14 cellular contexts compared by ENCODE assay signal in genomic region chr12:52235822-52236291, GRCh38. TPM values are rescaled to one million over a fixed set of nuclear protein-coding genes. Genes with fewer than 3 reads are reported as not detected.
A peak's percentile ranks its signal among the peaks of the same experiment; 100 is the strongest.
DNase-seq lines count a peak whose midpoint lies in the region; ATAC-seq, FAIRE-seq and TF ChIP-seq lines count a peak whose summit lies in the region.
"Had no signal": no experiment of that assay in that cellular context is flagged by ENCODE, and none has a peak within 500 bp of the region (broad histone marks: within the 10 kb centered on the region; RNA-seq: fewer than 3 reads in every experiment).

No MANE protein-coding gene starts in this region.

- 3% methylated on average over 2 of the region's 2 CpGs for WGBS in A549 (ENCODE audit: missing lambda C conversion rate)

- CTCF ChIA-PET in A549 (lab: Yijun Ruan, JAX): interaction anchor here (1.2 to 13.1 kb wide), 12 partner anchors 11 to 630 kb away, joined by 3 to 182 read pairs (median 7); partner anchors contain the start of gene KRT80
- CTCF ChIA-PET in Panc1 (lab: Charles Lee): interaction anchor here (0.7 to 0.8 kb wide), 2 partner anchors 23 to 93 kb away, joined by 3 read pairs; no protein-coding TSS in a partner anchor

- no peak for TF ChIP-seq RAD21 in A549 (conservative IDR thresholded peaks at IDR 0.05 in 1 of 2, IDR thresholded peaks at IDR 0.05 in 1 of 2)

- intact Hi-C loops in Panc1 (cut with micrococcal nuclease; ENCODE audit: unreplicated experiment): no loop called here
- intact Hi-C loops in lower lobe of right lung (cut with DNase I): no loop called here
- intact Hi-C loops in head of caudate nucleus (cut with DNase I): no loop called here

- no peaks in the 10 kb centered on the region for H3K36me3 ChIP-seq in Panc1 (ENCODE audit: control insufficient read depth, insufficient read depth, low read length)
- no peaks in the 10 kb centered on the region for H3K36me3 ChIP-seq in lower lobe of right lung
- H3K36me3 ChIP-seq: BE2C, heart left ventricle had no signal

- no TSS peak for BruUV-seq in Panc1 (replicated peaks; lab: Mats Ljungman, UMichigan)

- POLR2A ChIA-PET in A549 (lab: Yijun Ruan, JAX) (interaction anchor here (0.8 to 7.4 kb wide), 4 partner anchors 9 to 44 kb away, joined by 3 to 54 read pairs (median 23); no protein-coding TSS in a partner anchor), Panc1 (lab: Charles Lee) (no interaction called here)

- H3K4me3 ChIP-seq in A549 (peak overlapping the region; percentile 93), Panc1 (ENCODE audit: low read depth in 2 of 2, low read length in 2 of 2) (no peak overlapping the region), lower lobe of right lung (no peak overlapping the region)
- H3K4me3 ChIP-seq: heart left ventricle had no signal

- H3K4me1 ChIP-seq in A549 (peaks cover 73% of the 10 kb centered on the region), Panc1 (ENCODE audit: control insufficient read depth, insufficient read depth, low read length) (peaks cover 38% of the 10 kb centered on the region), lower lobe of right lung (peaks cover 31% of the 10 kb centered on the region)
- H3K4me1 ChIP-seq: BE2C had no signal

- no peaks in the 10 kb centered on the region for H3K27me3 ChIP-seq in Panc1 (ENCODE audit: control insufficient read depth, insufficient read depth, low read length)
- peaks cover 20% of the 10 kb centered on the region for H3K27me3 ChIP-seq in lower lobe of right lung (ENCODE audit: low read depth)
- H3K27me3 ChIP-seq: BE2C had no signal

- no peak for TF ChIP-seq EP300 in A549 (IDR thresholded peaks at IDR 0.05)

- no peaks in the 10 kb centered on the region for H3K9me3 ChIP-seq in A549
- H3K9me3 ChIP-seq in Panc1 (ENCODE audit: control insufficient read depth, insufficient read depth, low read depth, low read length): no peaks in the 10 kb centered on the region
- no peaks in the 10 kb centered on the region for H3K9me3 ChIP-seq in lower lobe of right lung
- H3K9me3 ChIP-seq: BE2C, heart left ventricle had no signal

- in situ Hi-C loops in Panc1 (cut with HindIII; ENCODE audit: low pct_unique_long_range_greater_than_20kb, low sequenced_read_pairs): no loop called here
- in situ Hi-C loops in ACHN (cut with HindIII; ENCODE audit: low pct_ligation_motif_present, low pct_unique_long_range_greater_than_20kb, low sequenced_read_pairs): no loop called here

- H3K27ac ChIP-seq in A549 (peak overlapping the region; percentile 97), Panc1 (ENCODE audit: low read length) (peak overlapping the region; percentile 77), lower lobe of right lung (peak overlapping the region; percentile 85)
- H3K27ac ChIP-seq: heart left ventricle had no signal

- no peak for FAIRE-seq in A549 (lab: Jason Lieb, UNC)
- FAIRE-seq: RCC 7860 had no signal

- no peak for ATAC-seq in A549
- peak; percentile 80 for ATAC-seq in Panc1
- ATAC-seq in lower lobe of right lung: peak; percentile 0 to 12
- ATAC-seq in GM19328 (IDR thresholded peaks at IDR 0.05; ENCODE audit: unreplicated experiment): no peak
- no peak for ATAC-seq in HG03378 (IDR thresholded peaks at IDR 0.05; ENCODE audit: unreplicated experiment)
- ATAC-seq: heart left ventricle had no signal

- DNase-seq in A549 (ENCODE audit: low read depth in 1 of 2, low spot score in 1 of 2) (peak in 1 of 2 experiments; percentile 24), HT-29 (ENCODE audit: low spot score) (peak; percentile 85), Panc1 (ENCODE audit: low read depth, low spot score) (no peak), lower lobe of right lung (peak; percentile 57), head of caudate nucleus (no peak), ACHN (no peak)
- DNase-seq: activated CD8-positive, alpha-beta memory T cell treated with anti-CD3 and anti-CD28 coated beads, Interleukin-2, amount 50 U/mL, for 48 hours; BE2C; mesenchymal stem cell; substantia nigra had no signal

- TF ChIP-seq CTCF in A549 (IDR thresholded peaks at IDR 0.05) (no peak), Panc1 (IDR thresholded peaks at IDR 0.05) (no peak), lower lobe of right lung (IDR thresholded peaks at IDR 0.05) (no peak)

- no peak for TF ChIP-seq POLR2A in A549 (IDR thresholded peaks at IDR 0.05; ENCODE audit: low read length)

- H3K4me2 ChIP-seq in A549: peak overlapping the region; percentile 99

TF ChIP-seq in A549, 52 proteins besides CTCF, POLR2A, EP300 and RAD21 (continues in another document):
- no peak for TF ChIP-seq BCL3 (IDR thresholded peaks at IDR 0.05)
- TF ChIP-seq PBX3 (IDR thresholded peaks at IDR 0.05): peak; percentile 11; the same call in 1 of the 2 replicates
- TF ChIP-seq TP53 (CRISPR knock-in tag; IDR thresholded peaks at IDR 0.05): peak; percentile 90
- TF ChIP-seq CBX8 (IDR thresholded peaks at IDR 0.05): no peak
- no peak for TF ChIP-seq KDM5A (IDR thresholded peaks at IDR 0.05)
- TF ChIP-seq SREBF2 (IDR thresholded peaks at IDR 0.05): no peak
- 0 out of 2 replicates have a peak, but pooled peaks have one; percentile 55 for TF ChIP-seq FOSB (CRISPR knock-in tag; IDR thresholded peaks at IDR 0.05)
- TF ChIP-seq POLR2AphosphoS2 (conservative IDR thresholded peaks at IDR 0.05; ENCODE audit: low read length): peak; percentile 7; the same call in 1 of the 2 replicates
- TF ChIP-seq ESRRA (IDR thresholded peaks at IDR 0.05; ENCODE audit: borderline replicate concordance, low read length): no peak
- no peak for TF ChIP-seq NFE2L2 (conservative IDR thresholded peaks at IDR 0.05; ENCODE audit: low read length)
- no peak for TF ChIP-seq EHMT2 (IDR thresholded peaks at IDR 0.05; ENCODE audit: low read depth)
- no peak for TF ChIP-seq NPAS2 (CRISPR knock-in tag; IDR thresholded peaks at IDR 0.05; ENCODE audit: borderline replicate concordance)
- TF ChIP-seq GATA3 (IDR thresholded peaks at IDR 0.05; ENCODE audit: borderline replicate concordance): no peak; the same call in 1 of the 2 replicates
- TF ChIP-seq HOXB13 (CRISPR knock-in tag; IDR thresholded peaks at IDR 0.05; ENCODE audit: low read depth): no peak

RNA-seq across cellular contexts. Expression of gene KRT7, which starts 2.8 kb away (rescaled TPM):
- polyA plus RNA-seq in A549 (2011; rRNA removed): 2,033 and 2,623 TPM in 2 replicates
- 5,680 and 6,103 TPM in 2 replicates for polyA plus RNA-seq in A549 (2012; cell fraction: cytosol; rRNA removed)
- polyA plus RNA-seq in A549 (2012; cell fraction: nucleus; rRNA removed): 6,979 and 9,418 TPM in 2 replicates
- 3,055 to 3,652 TPM (median 3,189 TPM) in 3 replicates for polyA plus RNA-seq in A549 (2017; fragmentation: RNase III; extraction: RNeasy Plus Mini Kit Qiagen cat#74134 plus additional on column Dnase treatment)
- 2,472 and 2,922 TPM in 2 replicates for polyA minus RNA-seq in A549 (2011; rRNA and poly(A)+ RNA removed)
- 3.8 and 11.9 TPM in 2 replicates for total RNA-seq in HT-29 (2014; rRNA removed; shearing (Covaris generic))
- 16.8 TPM for total RNA-seq in Panc1 (2021; ENCODE audit: unreplicated experiment)
- polyA plus RNA-seq in Panc1 (2012; ENCODE audit: insufficient read length): 19.1 TPM
- total RNA-seq in lower lobe of right lung: 257 TPM

RNA-seq across cellular contexts. Expression of gene KRT86, which starts 38.6 kb away (rescaled TPM):
- polyA plus RNA-seq in A549 (2011; rRNA removed): 23.5 and 43.0 TPM in 2 replicates
- 10.6 and 13.1 TPM in 2 replicates for polyA plus RNA-seq in A549 (2012; cell fraction: cytosol; rRNA removed)
- polyA plus RNA-seq in A549 (2012; cell fraction: nucleus; rRNA removed): 73.1 and 148 TPM in 2 replicates
- polyA plus RNA-seq in A549 (2017; fragmentation: RNase III; extraction: RNeasy Plus Mini Kit Qiagen cat#74134 plus additional on column Dnase treatment): 331 to 441 TPM (median 378 TPM) in 3 replicates
- polyA minus RNA-seq in A549 (2011; rRNA and poly(A)+ RNA removed): 4.4 and 5.3 TPM in 2 replicates
- 0.13 and 0.81 TPM in 2 replicates for total RNA-seq in HT-29 (2014; rRNA removed; shearing (Covaris generic))
- total RNA-seq in Panc1 (2021; ENCODE audit: unreplicated experiment): 1.1 TPM
- polyA plus RNA-seq in Panc1 (2012; ENCODE audit: insufficient read length): 1.2 TPM
- 0.74 TPM for total RNA-seq in lower lobe of right lung
- total RNA-seq: heart left ventricle had no signal
- polyA plus RNA-seq: heart left ventricle had no signal

RNA-seq across cellular contexts. Expression of gene KRT80, which starts 44.0 kb away (rescaled TPM):
- polyA plus RNA-seq in A549 (2011; rRNA removed): 59.8 and 63.1 TPM in 2 replicates
- 62.9 and 86.5 TPM in 2 replicates for polyA plus RNA-seq in A549 (2012; cell fraction: cytosol; rRNA removed)
- polyA plus RNA-seq in A549 (2012; cell fraction: nucleus; rRNA removed): 87.4 and 102 TPM in 2 replicates
- polyA plus RNA-seq in A549 (2017; fragmentation: RNase III; extraction: RNeasy Plus Mini Kit Qiagen cat#74134 plus additional on column Dnase treatment): 38.3 to 56.4 TPM (median 46.0 TPM) in 3 replicates
- polyA minus RNA-seq in A549 (2011; rRNA and poly(A)+ RNA removed): 76.5 and 77.5 TPM in 2 replicates
- total RNA-seq in HT-29 (2014; rRNA removed; shearing (Covaris generic)): 24.7 and 27.0 TPM in 2 replicates
- total RNA-seq in Panc1 (2021; ENCODE audit: unreplicated experiment): 51.5 TPM
- 30.3 TPM for polyA plus RNA-seq in Panc1 (2012; ENCODE audit: insufficient read length)
- 3.0 TPM for total RNA-seq in lower lobe of right lung

RNA-seq across cellular contexts. Expression of gene KRT81, which starts 55.5 kb away (rescaled TPM):
- polyA plus RNA-seq in A549 (2011; rRNA removed): 1,799 and 1,935 TPM in 2 replicates
- polyA plus RNA-seq in A549 (2012; cell fraction: cytosol; rRNA removed): 4,307 and 4,853 TPM in 2 replicates
- polyA plus RNA-seq in A549 (2012; cell fraction: nucleus; rRNA removed): 4,173 and 4,472 TPM in 2 replicates
- 3,419 to 3,643 TPM (median 3,445 TPM) in 3 replicates for polyA plus RNA-seq in A549 (2017; fragmentation: RNase III; extraction: RNeasy Plus Mini Kit Qiagen cat#74134 plus additional on column Dnase treatment)
- 632 and 835 TPM in 2 replicates for polyA minus RNA-seq in A549 (2011; rRNA and poly(A)+ RNA removed)
- total RNA-seq in HT-29 (2014; rRNA removed; shearing (Covaris generic)): 0.21 TPM in 1 of 2 replicates, not detected in the other
- total RNA-seq in Panc1 (2021; ENCODE audit: unreplicated experiment): 0.90 TPM
- 0.88 TPM for polyA plus RNA-seq in Panc1 (2012; ENCODE audit: insufficient read length)
- not detected for total RNA-seq in lower lobe of right lung
- total RNA-seq: heart left ventricle had no signal
- polyA plus RNA-seq: heart left ventricle had no signal

Comparison
In these comparisons a context has a peak if more than half of its experiments do, and no peak if none do; other contexts are left out.
1. ATAC-seq: peak in Panc1 (single experiment) and lower lobe of right lung (2 of 2); none in A549 (0 of 2), GM19328 (single experiment) and HG03378 (single experiment).
2. DNase-seq: peak in HT-29 (single experiment) and lower lobe of right lung (single experiment); none in Panc1 (single experiment), head of caudate nucleus (0 of 42) and ACHN (single experiment).
3. RNA of gene KRT7, which starts 2.8 kb away (total RNA-seq): 257 TPM in lower lobe of right lung (single experiment); 16.8 TPM in Panc1 (single experiment) and 3.8 to 11.9 TPM in HT-29; every median in the first group is over 10 times any median in the second.
4. Peak in every context shown above with its lines, with median percentiles within 50 percentile points of each other: H3K27ac ChIP-seq.